Comparison of ENCODE assay signal across 9 cellular contexts in the genomic region with DNA sequence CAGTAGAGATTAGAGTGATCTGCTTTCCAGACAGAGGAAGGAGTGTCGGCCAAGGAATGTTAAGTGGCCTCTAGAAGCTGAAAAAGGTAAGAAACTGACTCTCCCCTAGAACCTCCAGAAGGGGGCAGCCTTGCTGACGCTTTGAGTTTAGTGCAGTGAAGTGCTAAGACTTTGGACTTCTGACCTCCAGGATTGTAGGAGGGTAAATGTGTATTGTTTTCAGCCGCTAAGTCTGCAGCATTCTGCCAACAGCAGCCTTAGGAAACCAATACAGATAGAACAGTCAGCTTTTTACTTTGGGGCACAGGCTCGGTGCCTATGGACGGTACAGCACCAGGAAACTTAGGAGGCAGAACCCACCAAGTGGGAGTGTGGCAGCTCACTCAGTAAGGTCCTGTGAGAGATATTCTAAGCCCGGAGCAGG. TPM values are rescaled to one million over a fixed set of nuclear protein-coding genes. Genes with fewer than 3 reads are reported as not detected.
DNase-seq lines count a peak whose midpoint lies in the region; ATAC-seq, FAIRE-seq and TF ChIP-seq lines count a peak whose summit lies in the region.
"Had no signal": no experiment of that assay in that cellular context is flagged by ENCODE, and none has a peak within 500 bp of the region (broad histone marks: within the 10 kb centered on the region; RNA-seq: fewer than 3 reads in every experiment).

No MANE protein-coding gene starts in this region.

- peaks cover 19% of the 10 kb centered on the region for H3K79me2 ChIP-seq in SU-DHL-6 (ENCODE audit: insufficient read depth, low read length)

- H3K27ac Mint-ChIP-seq in memory B cell = no peak overlapping the region

- no peak for ATAC-seq in memory B cell (ENCODE audit: low read depth)
- ATAC-seq in upper lobe of left lung (ENCODE audit: low FRiP score in 2 of 2) = peak in 1 of 2 donors; percentile 74
- ATAC-seq in GM21786 (IDR thresholded peaks at IDR 0.05; ENCODE audit: unreplicated experiment) = no peak
- no peak for ATAC-seq in HG03520 (IDR thresholded peaks at IDR 0.05; ENCODE audit: unreplicated experiment)

- H3K36me3 ChIP-seq in HUES48 (ENCODE audit: control insufficient read depth, insufficient read depth, low read length) = peaks cover 10% of the 10 kb centered on the region; the same call in 1 of the 2 replicates
- no peaks in the 10 kb centered on the region for H3K36me3 ChIP-seq in SU-DHL-6 (ENCODE audit: low read length)
- no peaks in the 10 kb centered on the region for H3K36me3 ChIP-seq in colonic mucosa
- H3K36me3 ChIP-seq in upper lobe of left lung = no peaks in the 10 kb centered on the region

- FAIRE-seq in D721Med (lab: Jason Lieb, UNC) = no peak
- FAIRE-seq: TTC549 had no signal

- no peaks in the 10 kb centered on the region for H3K9me2 ChIP-seq in SU-DHL-6 (replicated peaks; ENCODE audit: insufficient read depth, low read length)

- H3K9me3 Mint-ChIP-seq in memory B cell = peaks cover 4% of the 10 kb centered on the region

- H3K9me3 ChIP-seq in HUES48 (ENCODE audit: control insufficient read depth, insufficient read depth, low read length) (peaks cover 30% of the 10 kb centered on the region), SU-DHL-6 (ENCODE audit: insufficient read depth, low read length) (peaks cover 13% of the 10 kb centered on the region; the same call in 1 of the 2 replicates), colonic mucosa (no peaks in the 10 kb centered on the region), upper lobe of left lung (peaks cover 0 to 6% (median 2%) of the 10 kb centered on the region in 4 donors)

- H3K27me3 Mint-ChIP-seq in memory B cell = no peaks in the 10 kb centered on the region

- no peak overlapping the region for H3K4me3 Mint-ChIP-seq in memory B cell

- H3F3A ChIP-seq in SU-DHL-6 (ENCODE audit: insufficient read depth) = peaks cover 23% of the 10 kb centered on the region

- TF ChIP-seq CTCF in D721Med (IDR thresholded peaks at IDR 0.05; ENCODE audit: insufficient read depth, missing control alignments) (peak; percentile 66), SU-DHL-6 (IDR thresholded peaks at IDR 0.05; ENCODE audit: insufficient read depth, low read length, poor library complexity, severe bottlenecking) (peak; percentile 64), colonic mucosa (IDR thresholded peaks at IDR 0.05) (peak; percentile 73), upper lobe of left lung (IDR thresholded peaks at IDR 0.05) (peak; percentile 54 to 80 (median 62))

- H3K4me2 ChIP-seq in SU-DHL-6 (ENCODE audit: low read depth, low read length, poor library complexity, severe bottlenecking) = no peak overlapping the region

- H3K27ac ChIP-seq in HUES48 (ENCODE audit: low read depth, low read length) (peak overlapping the region; percentile 13), SU-DHL-6 (ENCODE audit: low read depth, low read length) (no peak overlapping the region; the same call in 1 of the 2 replicates), colonic mucosa (no peak overlapping the region), upper lobe of left lung (peak overlapping the region in 3 of 4 donors; percentile 32 to 59 (median 46))

- intact Hi-C loops in colonic mucosa (cut with DNase I) = no loop called here

- H3K4me1 ChIP-seq in HUES48 (ENCODE audit: control insufficient read depth, insufficient read depth, low read length) = no peaks in the 10 kb centered on the region; the same call in 1 of the 2 replicates
- peaks cover 5% of the 10 kb centered on the region for H3K4me1 ChIP-seq in colonic mucosa
- H3K4me1 ChIP-seq in upper lobe of left lung = peaks cover 39 to 53% (median 42%) of the 10 kb centered on the region in 4 donors

- H3K4me3 ChIP-seq in HUES48 (ENCODE audit: low read depth, low read length) = no peak overlapping the region
- no peak overlapping the region for H3K4me3 ChIP-seq in SU-DHL-6 (ENCODE audit: insufficient read depth, low read length, poor library complexity, severe bottlenecking)
- no peak overlapping the region for H3K4me3 ChIP-seq in colonic mucosa
- no peak overlapping the region for H3K4me3 ChIP-seq in upper lobe of left lung

- no peak overlapping the region for H3K9ac ChIP-seq in HUES48 (ENCODE audit: low read depth, low read length)
- no peak overlapping the region for H3K9ac ChIP-seq in SU-DHL-6 (ENCODE audit: low read length)
- no peak overlapping the region for H3K9ac ChIP-seq in colonic mucosa (ENCODE audit: low read depth in 2 of 2, low read length in 2 of 2)

- 39 to 41% methylated on average over 6 of the region's 6 CpGs for WGBS in upper lobe of left lung, 2 donors

- no peak for TF ChIP-seq EP300 in upper lobe of left lung (IDR thresholded peaks at IDR 0.05)

- H3K36me3 Mint-ChIP-seq in memory B cell = peaks cover 3% of the 10 kb centered on the region

- TF ChIP-seq POLR2A in upper lobe of left lung (IDR thresholded peaks at IDR 0.05) = no peak

- DNase-seq in D721Med (ENCODE audit: insufficient read length, low spot score) (no peak), colonic mucosa (peak; percentile 86), memory B cell (ENCODE audit: low spot score in 2 of 2) (peak; percentile 43 to 59), upper lobe of left lung (peak in 1 of 2 donors; percentile 78)

- no peaks in the 10 kb centered on the region for H3K27me3 ChIP-seq in HUES48 (ENCODE audit: control insufficient read depth, insufficient read depth, low read length)
- no peaks in the 10 kb centered on the region for H3K27me3 ChIP-seq in SU-DHL-6 (ENCODE audit: low read length)
- no peaks in the 10 kb centered on the region for H3K27me3 ChIP-seq in colonic mucosa
- H3K27me3 ChIP-seq in upper lobe of left lung = no peaks in the 10 kb centered on the region

- H2AFZ ChIP-seq in SU-DHL-6 (ENCODE audit: low read depth, low read length, severe bottlenecking) = no peak overlapping the region

- H3K4me1 Mint-ChIP-seq in memory B cell = peaks cover 25% of the 10 kb centered on the region

- no peaks in the 10 kb centered on the region for H4K20me1 ChIP-seq in SU-DHL-6 (ENCODE audit: low read depth, low read length)

RNA-seq across cellular contexts. Expression of gene TBC1D22A, which starts 3.6 kb away (rescaled TPM):
- total RNA-seq in colonic mucosa (10 to 100 TPM; 34.2 to 36.4 TPM), upper lobe of left lung (10 to 100 TPM; 27.1 to 48.2 (median 35.3) TPM)

RNA-seq across cellular contexts. Expression of gene CERK, which starts 20.8 kb away (rescaled TPM):
- total RNA-seq in colonic mucosa (10 to 100 TPM; 24.7 to 46.6 TPM), upper lobe of left lung (10 to 100 TPM; 26.9 to 55.5 (median 32.7) TPM)

Comparison
In these comparisons a context has a peak if more than half of its experiments do, and no peak if none do; other contexts are left out.
1. H3K27ac ChIP-seq: peak in HUES48 (single experiment) and upper lobe of left lung (3 of 4); none in SU-DHL-6 (single experiment) and colonic mucosa (single experiment).
2. Peak in every context shown above with its lines, with median percentiles within 50 percentile points of each other: CTCF ChIP-seq.